1 cellular context compared by ENCODE assay signal in the genomic region with DNA sequence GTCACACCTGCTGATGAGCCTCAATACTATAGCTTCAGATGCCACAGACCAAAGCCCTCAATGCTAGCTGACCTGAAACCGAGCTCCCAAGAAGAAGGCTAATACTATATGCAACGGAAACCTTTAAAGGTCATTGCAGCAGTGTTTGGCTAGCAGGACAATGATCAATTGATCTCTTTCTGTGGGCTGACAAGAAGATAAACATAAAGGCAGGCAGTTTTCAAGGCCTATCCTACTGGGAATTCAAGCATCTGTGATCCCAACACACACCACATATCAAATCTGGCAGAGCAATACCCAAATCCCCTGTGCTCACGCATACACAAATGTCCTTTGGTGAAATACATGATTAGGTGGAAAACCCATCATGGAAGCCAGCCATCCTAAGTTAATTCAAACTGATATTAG.
TF ChIP-seq lines count a peak whose summit lies in the region.

No MANE protein-coding gene starts in this region.

TF ChIP-seq in HepG2, 621 proteins besides CTCF, POLR2A, EP300 and RAD21 (continued from another document and continues in another):
- TF ChIP-seq, protein P1, sequence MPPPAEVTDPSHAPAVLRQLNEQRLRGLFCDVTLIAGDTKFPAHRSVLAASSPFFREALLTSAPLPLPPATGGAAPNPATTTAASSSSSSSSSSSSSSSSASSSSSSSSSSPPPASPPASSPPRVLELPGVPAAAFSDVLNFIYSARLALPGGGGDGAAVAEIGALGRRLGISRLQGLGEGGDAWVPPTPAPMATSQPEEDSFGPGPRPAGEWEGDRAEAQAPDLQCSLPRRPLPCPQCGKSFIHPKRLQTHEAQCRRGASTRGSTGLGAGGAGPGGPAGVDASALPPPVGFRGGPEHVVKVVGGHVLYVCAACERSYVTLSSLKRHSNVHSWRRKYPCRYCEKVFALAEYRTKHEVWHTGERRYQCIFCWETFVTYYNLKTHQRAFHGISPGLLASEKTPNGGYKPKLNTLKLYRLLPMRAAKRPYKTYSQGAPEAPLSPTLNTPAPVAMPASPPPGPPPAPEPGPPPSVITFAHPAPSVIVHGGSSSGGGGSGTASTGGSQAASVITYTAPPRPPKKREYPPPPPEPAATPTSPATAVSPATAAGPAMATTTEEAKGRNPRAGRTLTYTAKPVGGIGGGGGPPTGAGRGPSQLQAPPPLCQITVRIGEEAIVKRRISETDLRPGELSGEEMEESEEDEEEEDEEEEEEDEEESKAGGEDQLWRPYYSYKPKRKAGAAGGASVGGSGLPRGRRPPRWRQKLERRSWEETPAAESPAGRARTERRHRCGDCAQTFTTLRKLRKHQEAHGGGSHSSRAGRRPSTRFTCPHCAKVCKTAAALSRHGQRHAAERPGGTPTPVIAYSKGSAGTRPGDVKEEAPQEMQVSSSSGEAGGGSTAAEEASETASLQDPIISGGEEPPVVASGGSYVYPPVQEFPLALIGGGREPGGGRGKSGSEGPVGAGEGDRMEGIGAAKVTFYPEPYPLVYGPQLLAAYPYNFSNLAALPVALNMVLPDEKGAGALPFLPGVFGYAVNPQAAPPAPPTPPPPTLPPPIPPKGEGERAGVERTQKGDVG (CRISPR knock-in tag; IDR thresholded peaks at IDR 0.05; ENCODE audit: borderline replicate concordance) = no peak
- TF ChIP-seq ZNF883 (CRISPR knock-in tag; IDR thresholded peaks at IDR 0.05; ENCODE audit: not compliant biosample characterization) (no peak), ZNF615 (CRISPR knock-in tag; IDR thresholded peaks at IDR 0.05; ENCODE audit: borderline replicate concordance) (no peak), TEAD3 (CRISPR knock-in tag; optimal IDR thresholded peaks at IDR 0.05; ENCODE audit: borderline replicate concordance) (peak; percentile 53), KDM5A (IDR thresholded peaks at IDR 0.05; ENCODE audit: borderline replicate concordance, low read length) (no peak), SIX4 (CRISPR knock-in tag; IDR thresholded peaks at IDR 0.05) (peak; percentile 65), GTF3A (CRISPR knock-in tag; conservative IDR thresholded peaks at IDR 0.05) (no peak), ZSCAN30 (CRISPR knock-in tag; IDR thresholded peaks at IDR 0.05) (no peak), ZNF598 (CRISPR knock-in tag; IDR thresholded peaks at IDR 0.05; ENCODE audit: borderline replicate concordance) (no peak), TRIM22 (IDR thresholded peaks at IDR 0.05) (no peak), ZNF18 (CRISPR knock-in tag; IDR thresholded peaks at IDR 0.05; ENCODE audit: insufficient replicate concordance) (no peak), FOXC1 (CRISPR knock-in tag; IDR thresholded peaks at IDR 0.05; ENCODE audit: borderline replicate concordance) (no peak; the same call in 1 of the 2 replicates), PHB2 (IDR thresholded peaks at IDR 0.05; ENCODE audit: partially characterized antibody) (no peak), ZNF570 (CRISPR knock-in tag; IDR thresholded peaks at IDR 0.05; ENCODE audit: borderline replicate concordance) (no peak), PAX8 (CRISPR knock-in tag; IDR thresholded peaks at IDR 0.05; ENCODE audit: borderline replicate concordance) (no peak), ZNF160 (CRISPR knock-in tag; IDR thresholded peaks at IDR 0.05) (no peak), SRY (CRISPR knock-in tag; IDR thresholded peaks at IDR 0.05) (no peak), ZNF230 (CRISPR knock-in tag; IDR thresholded peaks at IDR 0.05) (no peak), SNRNP70 (IDR thresholded peaks at IDR 0.05; ENCODE audit: low read depth, low read length) (no peak), TFAP4 (IDR thresholded peaks at IDR 0.05; ENCODE audit: borderline replicate concordance, low read depth) (peak; percentile 38; the same call in 1 of the 2 replicates), ZNF431 (CRISPR knock-in tag; IDR thresholded peaks at IDR 0.05; ENCODE audit: borderline replicate concordance, low read depth) (0 out of 2 replicates have a peak, but pooled peaks have one; percentile 18), ZNF660 (CRISPR knock-in tag; IDR thresholded peaks at IDR 0.05; ENCODE audit: borderline replicate concordance, low read depth) (no peak), TARDBP (CRISPR knock-in tag; IDR thresholded peaks at IDR 0.05) (peak; percentile 80), STAG1 (CRISPR knock-in tag; IDR thresholded peaks at IDR 0.05) (peak; percentile 15; the same call in 1 of the 2 replicates), ZNF839 (CRISPR knock-in tag; IDR thresholded peaks at IDR 0.05; ENCODE audit: borderline replicate concordance) (no peak), ZSCAN21 (CRISPR knock-in tag; IDR thresholded peaks at IDR 0.05; ENCODE audit: borderline replicate concordance) (0 out of 2 replicates have a peak, but pooled peaks have one; percentile 43), XBP1 (CRISPR knock-in tag; IDR thresholded peaks at IDR 0.05) (no peak), NR1H2 (CRISPR knock-in tag; IDR thresholded peaks at IDR 0.05; ENCODE audit: borderline replicate concordance, low read depth) (no peak), ZFP90 (CRISPR knock-in tag; IDR thresholded peaks at IDR 0.05; ENCODE audit: borderline replicate concordance) (no peak; the same call in 1 of the 2 replicates), ZNF563 (CRISPR knock-in tag; IDR thresholded peaks at IDR 0.05) (no peak), ZNF281 (CRISPR knock-in tag; IDR thresholded peaks at IDR 0.05; ENCODE audit: borderline replicate concordance) (no peak; the same call in 1 of the 2 replicates), ZNF382 (CRISPR knock-in tag; IDR thresholded peaks at IDR 0.05; ENCODE audit: borderline replicate concordance) (no peak), CCDC6 (CRISPR knock-in tag; IDR thresholded peaks at IDR 0.05) (no peak), NCOR1 (IDR thresholded peaks at IDR 0.05; ENCODE audit: borderline replicate concordance, low read length) (peak; percentile 32; the same call in 1 of the 2 replicates), FOXM1 (CRISPR knock-in tag; IDR thresholded peaks at IDR 0.05) (no peak)
- TF ChIP-seq, protein P2, sequence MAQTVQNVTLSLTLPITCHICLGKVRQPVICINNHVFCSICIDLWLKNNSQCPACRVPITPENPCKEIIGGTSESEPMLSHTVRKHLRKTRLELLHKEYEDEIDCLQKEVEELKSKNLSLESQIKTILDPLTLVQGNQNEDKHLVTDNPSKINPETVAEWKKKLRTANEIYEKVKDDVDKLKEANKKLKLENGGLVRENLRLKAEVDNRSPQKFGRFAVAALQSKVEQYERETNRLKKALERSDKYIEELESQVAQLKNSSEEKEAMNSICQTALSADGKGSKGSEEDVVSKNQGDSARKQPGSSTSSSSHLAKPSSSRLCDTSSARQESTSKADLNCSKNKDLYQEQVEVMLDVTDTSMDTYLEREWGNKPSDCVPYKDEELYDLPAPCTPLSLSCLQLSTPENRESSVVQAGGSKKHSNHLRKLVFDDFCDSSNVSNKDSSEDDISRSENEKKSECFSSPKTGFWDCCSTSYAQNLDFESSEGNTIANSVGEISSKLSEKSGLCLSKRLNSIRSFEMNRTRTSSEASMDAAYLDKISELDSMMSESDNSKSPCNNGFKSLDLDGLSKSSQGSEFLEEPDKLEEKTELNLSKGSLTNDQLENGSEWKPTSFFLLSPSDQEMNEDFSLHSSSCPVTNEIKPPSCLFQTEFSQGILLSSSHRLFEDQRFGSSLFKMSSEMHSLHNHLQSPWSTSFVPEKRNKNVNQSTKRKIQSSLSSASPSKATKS (CRISPR knock-in tag; IDR thresholded peaks at IDR 0.05) = no peak
- TF ChIP-seq, protein P3, sequence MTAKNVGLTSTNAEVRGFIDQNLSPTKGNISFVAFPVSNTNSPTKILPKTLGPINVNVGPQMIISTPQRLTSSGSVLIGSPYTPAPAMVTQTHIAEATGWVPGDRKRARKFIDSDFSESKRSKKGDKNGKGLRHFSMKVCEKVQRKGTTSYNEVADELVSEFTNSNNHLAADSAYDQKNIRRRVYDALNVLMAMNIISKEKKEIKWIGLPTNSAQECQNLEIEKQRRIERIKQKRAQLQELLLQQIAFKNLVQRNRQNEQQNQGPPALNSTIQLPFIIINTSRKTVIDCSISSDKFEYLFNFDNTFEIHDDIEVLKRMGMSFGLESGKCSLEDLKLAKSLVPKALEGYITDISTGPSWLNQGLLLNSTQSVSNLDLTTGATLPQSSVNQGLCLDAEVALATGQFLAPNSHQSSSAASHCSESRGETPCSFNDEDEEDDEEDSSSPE (CRISPR knock-in tag; IDR thresholded peaks at IDR 0.05) = no peak
- TF ChIP-seq, protein P4, sequence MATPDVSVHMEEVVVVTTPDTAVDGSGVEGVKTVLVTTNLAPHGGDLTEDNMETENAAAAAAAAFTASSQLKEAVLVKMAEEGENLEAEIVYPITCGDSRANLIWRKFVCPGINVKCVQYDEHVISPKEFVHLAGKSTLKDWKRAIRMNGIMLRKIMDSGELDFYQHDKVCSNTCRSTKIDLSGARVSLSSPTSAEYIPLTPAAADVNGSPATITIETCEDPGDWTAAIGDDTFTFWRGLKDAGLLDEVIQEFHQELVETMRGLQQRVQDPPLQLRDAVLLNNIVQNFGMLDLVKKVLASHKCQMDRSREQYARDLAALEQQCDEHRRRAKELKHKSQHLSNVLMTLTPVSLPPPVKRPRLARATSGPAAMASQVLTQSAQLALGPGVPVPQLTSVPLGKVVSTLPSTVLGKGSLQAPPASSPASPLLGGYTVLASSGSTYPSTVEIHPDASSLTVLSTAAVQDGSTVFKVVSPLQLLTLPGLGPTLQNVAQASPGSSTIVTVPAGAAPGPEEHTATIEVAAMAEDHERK (CRISPR knock-in tag; IDR thresholded peaks at IDR 0.05; ENCODE audit: low read depth) = no peak
- TF ChIP-seq, protein P5, sequence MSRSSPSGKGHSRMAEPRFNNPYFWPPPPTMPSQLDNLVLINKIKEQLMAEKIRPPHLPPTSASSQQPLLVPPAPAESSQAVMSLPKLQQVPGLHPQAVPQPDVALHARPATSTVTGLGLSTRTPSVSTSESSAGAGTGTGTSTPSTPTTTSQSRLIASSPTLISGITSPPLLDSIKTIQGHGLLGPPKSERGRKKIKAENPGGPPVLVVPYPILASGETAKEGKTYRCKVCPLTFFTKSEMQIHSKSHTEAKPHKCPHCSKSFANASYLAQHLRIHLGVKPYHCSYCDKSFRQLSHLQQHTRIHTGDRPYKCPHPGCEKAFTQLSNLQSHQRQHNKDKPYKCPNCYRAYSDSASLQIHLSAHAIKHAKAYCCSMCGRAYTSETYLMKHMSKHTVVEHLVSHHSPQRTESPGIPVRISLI (CRISPR knock-in tag; IDR thresholded peaks at IDR 0.05; ENCODE audit: borderline replicate concordance) = peak; percentile 12; the same call in 1 of the 2 replicates
- TF ChIP-seq, protein P6, sequence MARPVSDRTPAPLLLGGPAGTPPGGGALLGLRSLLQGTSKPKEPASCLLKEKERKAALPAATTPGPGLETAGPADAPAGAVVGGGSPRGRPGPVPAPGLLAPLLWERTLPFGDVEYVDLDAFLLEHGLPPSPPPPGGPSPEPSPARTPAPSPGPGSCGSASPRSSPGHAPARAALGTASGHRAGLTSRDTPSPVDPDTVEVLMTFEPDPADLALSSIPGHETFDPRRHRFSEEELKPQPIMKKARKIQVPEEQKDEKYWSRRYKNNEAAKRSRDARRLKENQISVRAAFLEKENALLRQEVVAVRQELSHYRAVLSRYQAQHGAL (CRISPR knock-in tag; IDR thresholded peaks at IDR 0.05; ENCODE audit: not compliant biosample characterization) = no peak
